ENCODE assay signal across 15 cellular contexts in the genomic region with DNA sequence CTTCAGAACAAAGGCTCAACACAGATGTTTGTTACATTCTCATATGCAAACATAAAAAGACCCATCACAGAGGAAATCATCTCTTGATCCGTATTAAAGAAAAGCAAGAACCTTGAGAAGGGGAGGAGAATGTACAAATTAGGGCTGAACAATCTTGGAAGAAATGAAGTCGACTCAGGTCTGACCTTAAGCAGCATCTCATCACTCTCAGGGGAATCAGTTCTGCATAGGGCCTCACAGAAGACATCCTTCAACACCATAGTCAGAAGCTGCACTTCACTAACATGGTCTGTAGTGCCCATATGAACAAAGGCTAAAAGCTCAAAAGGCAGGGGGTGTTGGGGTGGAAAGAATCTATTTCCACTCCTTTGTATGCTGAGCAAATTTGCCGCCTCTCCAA. TPM values are rescaled to one million over a fixed set of nuclear protein-coding genes. Genes with fewer than 3 reads are reported as not detected.
DNase-seq lines count a peak whose midpoint lies in the region; ATAC-seq lines count a peak whose summit lies in the region.
"Had no signal": no experiment of that assay in that cellular context is flagged by ENCODE, and none has a peak within 500 bp of the region (broad histone marks: within the 10 kb centered on the region; RNA-seq: fewer than 3 reads in every experiment).

No MANE protein-coding gene starts in this region.

- peaks cover 0 to 3% of the 10 kb centered on the region in 2 donors for H3K9me3 Mint-ChIP-seq in activated T-cell treated with anti-CD3 and anti-CD28 coated beads, Interleukin-2, amount 50 U/mL, for 72 hours
- H3K9me3 Mint-ChIP-seq in activated naive CD8-positive, alpha-beta T cell treated with anti-CD3 and anti-CD28 coated beads, Interleukin-2, amount 50 U/mL, for 24 hours = no peaks in the 10 kb centered on the region
- H3K9me3 Mint-ChIP-seq in CD8-positive, alpha-beta memory T cell = peaks cover 0 to 2% (median 0%) of the 10 kb centered on the region in 5 donors
- H3K9me3 Mint-ChIP-seq: stimulated activated effector memory CD8-positive, alpha-beta T cell treated with anti-CD3 and anti-CD28 coated beads, Interleukin-12 subunit alpha, Interleukin-12 subunit beta, amount 100 ng/mL, for 72 hours had no signal

- no peak overlapping the region for H4K91ac ChIP-seq in mesenchymal stem cell (ENCODE audit: low read length)

- H2AFZ ChIP-seq in mesenchymal stem cell (ENCODE audit: low read depth, low read length) = no peak overlapping the region

- WGBS in mesenchymal stem cell = 87% methylated on average over 3 of the region's 3 CpGs

- H3K4me3 ChIP-seq in mesenchymal stem cell (ENCODE audit: insufficient read depth in 1 of 2, low read depth in 1 of 2, low read length in 2 of 2) = no peak overlapping the region
- no peak overlapping the region for H3K4me3 ChIP-seq in CD8-positive, alpha-beta memory T cell (ENCODE audit: low read length)
- H3K4me3 ChIP-seq: A549, body of pancreas had no signal

- H3K36me3 ChIP-seq in mesenchymal stem cell (ENCODE audit: control insufficient read depth in 1 of 2, insufficient read depth in 2 of 2, low read depth in 1 of 2, low read length in 2 of 2) = no peaks in the 10 kb centered on the region
- H3K36me3 ChIP-seq in CD8-positive, alpha-beta memory T cell (ENCODE audit: insufficient read depth, low read length) = no peaks in the 10 kb centered on the region

- no peak overlapping the region for H4K8ac ChIP-seq in mesenchymal stem cell (ENCODE audit: low read length)

- no peak overlapping the region for H3K18ac ChIP-seq in mesenchymal stem cell (ENCODE audit: low read depth in 1 of 2, low read length in 2 of 2)

- H3K27ac Mint-ChIP-seq in activated T-cell treated with anti-CD3 and anti-CD28 coated beads, Interleukin-2, amount 50 U/mL, for 72 hours = no peak overlapping the region
- H3K27ac Mint-ChIP-seq in activated naive CD8-positive, alpha-beta T cell treated with anti-CD3 and anti-CD28 coated beads, Interleukin-2, amount 50 U/mL, for 24 hours = no peak overlapping the region
- H3K27ac Mint-ChIP-seq in CD8-positive, alpha-beta memory T cell = peak overlapping the region in 3 of 8 donors; percentile 15 to 78 (median 66)
- H3K27ac Mint-ChIP-seq: stimulated activated effector memory CD8-positive, alpha-beta T cell treated with anti-CD3 and anti-CD28 coated beads, Interleukin-12 subunit alpha, Interleukin-12 subunit beta, amount 100 ng/mL, for 72 hours had no signal

- H3K4me1 Mint-ChIP-seq in activated T-cell treated with anti-CD3 and anti-CD28 coated beads, Interleukin-2, amount 50 U/mL, for 72 hours (ENCODE audit: low read depth) = peaks cover 89% of the 10 kb centered on the region
- peaks cover 87% of the 10 kb centered on the region for H3K4me1 Mint-ChIP-seq in activated naive CD8-positive, alpha-beta T cell treated with anti-CD3 and anti-CD28 coated beads, Interleukin-2, amount 50 U/mL, for 24 hours
- peaks cover 20 to 55% (median 31%) of the 10 kb centered on the region in 3 donors for H3K4me1 Mint-ChIP-seq in CD8-positive, alpha-beta memory T cell

- no peak overlapping the region for H2BK15ac ChIP-seq in mesenchymal stem cell (ENCODE audit: low read depth, poor library complexity, severe bottlenecking)

- peak overlapping the region; percentile 26 for H2AK5ac ChIP-seq in mesenchymal stem cell (ENCODE audit: low read length, severe bottlenecking)

- peaks cover 9% of the 10 kb centered on the region in 2 donors for H3K36me3 Mint-ChIP-seq in activated T-cell treated with anti-CD3 and anti-CD28 coated beads, Interleukin-2, amount 50 U/mL, for 72 hours (ENCODE audit: insufficient read depth in 2 of 2)
- peaks cover 2% of the 10 kb centered on the region for H3K36me3 Mint-ChIP-seq in activated naive CD8-positive, alpha-beta T cell treated with anti-CD3 and anti-CD28 coated beads, Interleukin-2, amount 50 U/mL, for 24 hours (ENCODE audit: low read depth)
- H3K36me3 Mint-ChIP-seq in CD8-positive, alpha-beta memory T cell = no peaks in the 10 kb centered on the region
- H3K36me3 Mint-ChIP-seq: stimulated activated effector memory CD8-positive, alpha-beta T cell treated with anti-CD3 and anti-CD28 coated beads, Interleukin-12 subunit alpha, Interleukin-12 subunit beta, amount 100 ng/mL, for 72 hours had no signal

- ATAC-seq in activated T-cell treated with anti-CD3 and anti-CD28 coated beads, Interleukin-2, amount 50 U/mL, for 72 hours (replicated peaks in 1 of 2) = no peak
- ATAC-seq in activated naive CD8-positive, alpha-beta T cell treated with anti-CD3 and anti-CD28 coated beads, Interleukin-2, amount 50 U/mL, for 24 hours = peak; percentile 48
- peak; percentile 44 for ATAC-seq in stimulated activated naive CD8-positive, alpha-beta T cell treated with anti-CD3 and anti-CD28 coated beads, Interleukin-15, Interleukin-2, amounts not matched to agents 100 U/mL and 50 U/mL, for 24 hours
- ATAC-seq in HG02885 (IDR thresholded peaks at IDR 0.05; ENCODE audit: poor library complexity, unreplicated experiment) = no peak
- ATAC-seq: body of pancreas; stimulated activated effector memory CD8-positive, alpha-beta T cell treated with anti-CD3 and anti-CD28 coated beads, Interleukin-12 subunit alpha, Interleukin-12 subunit beta, amount 100 ng/mL, for 72 hours had no signal

- DNase-seq in activated T-cell treated with anti-CD3 and anti-CD28 coated beads, Interleukin-2, amount 50 U/mL, for 72 hours = no peak
- DNase-seq in activated T-cell treated with anti-CD3 and anti-CD28 coated beads, Interleukin-2, amount 50 U/mL, for 1 hour = no peak
- no peak for DNase-seq in activated naive CD8-positive, alpha-beta T cell treated with anti-CD3 and anti-CD28 coated beads, Interleukin-2, amount 50 U/mL, for 24 hours
- DNase-seq in mesenchymal stem cell (no peak), NCI-H146 treated with DMSO at 0.1 percent for 48 hours (lab: John Stamatoyannopoulos, UW; ENCODE audit: unreplicated experiment) (no peak)
- no peak for DNase-seq in stimulated activated naive CD8-positive, alpha-beta T cell treated with anti-CD3 and anti-CD28 coated beads, Interleukin-15, Interleukin-2, amounts not matched to agents 100 U/mL and 50 U/mL, for 24 hours
- no peak for DNase-seq in CD8-positive, alpha-beta memory T cell
- DNase-seq: activated effector memory CD4-positive, alpha-beta T cell treated with anti-CD3 and anti-CD28 coated beads, Interleukin-2, amount 50 U/mL, for 16 hours; body of pancreas; KBM-7; SW 1271 had no signal

- H3K4me3 Mint-ChIP-seq in activated T-cell treated with anti-CD3 and anti-CD28 coated beads, Interleukin-2, amount 50 U/mL, for 72 hours = peak overlapping the region; percentile 48 to 78
- no peak overlapping the region for H3K4me3 Mint-ChIP-seq in activated naive CD8-positive, alpha-beta T cell treated with anti-CD3 and anti-CD28 coated beads, Interleukin-2, amount 50 U/mL, for 24 hours
- H3K4me3 Mint-ChIP-seq in CD8-positive, alpha-beta memory T cell = no peak overlapping the region
- H3K4me3 Mint-ChIP-seq: stimulated activated effector memory CD8-positive, alpha-beta T cell treated with anti-CD3 and anti-CD28 coated beads, Interleukin-12 subunit alpha, Interleukin-12 subunit beta, amount 100 ng/mL, for 72 hours had no signal

- no peak overlapping the region for H2BK120ac ChIP-seq in mesenchymal stem cell (ENCODE audit: low read depth, low read length)

- H3K79me1 ChIP-seq in mesenchymal stem cell (replicated peaks; ENCODE audit: low read length, poor library complexity, severe bottlenecking) = no peaks in the 10 kb centered on the region

- H2BK5ac ChIP-seq in mesenchymal stem cell (ENCODE audit: low read depth, low read length, poor library complexity, severe bottlenecking) = no peak overlapping the region

- H3K27me3 Mint-ChIP-seq in activated T-cell treated with anti-CD3 and anti-CD28 coated beads, Interleukin-2, amount 50 U/mL, for 72 hours (ENCODE audit: low read depth) = peaks cover 19% of the 10 kb centered on the region
- no peaks in the 10 kb centered on the region for H3K27me3 Mint-ChIP-seq in activated naive CD8-positive, alpha-beta T cell treated with anti-CD3 and anti-CD28 coated beads, Interleukin-2, amount 50 U/mL, for 24 hours
- peaks cover 2 to 4% of the 10 kb centered on the region in 2 donors for H3K27me3 Mint-ChIP-seq in CD8-positive, alpha-beta memory T cell

- H3K4me1 ChIP-seq in mesenchymal stem cell (ENCODE audit: control insufficient read depth, insufficient read depth, low read depth, low read length) = peaks cover 12% of the 10 kb centered on the region
- peaks cover 60% of the 10 kb centered on the region for H3K4me1 ChIP-seq in CD8-positive, alpha-beta memory T cell (ENCODE audit: insufficient read depth, low read length)
- H3K4me1 ChIP-seq: body of pancreas had no signal

- no peaks in the 10 kb centered on the region for H3K27me3 ChIP-seq in mesenchymal stem cell (ENCODE audit: control insufficient read depth in 1 of 2, insufficient read depth in 1 of 2, low read length in 2 of 2)
- H3K27me3 ChIP-seq in CD8-positive, alpha-beta memory T cell (ENCODE audit: insufficient read depth, low read length, poor library complexity, severe bottlenecking) = no peaks in the 10 kb centered on the region
- H3K27me3 ChIP-seq: body of pancreas had no signal

- H3K4ac ChIP-seq in mesenchymal stem cell (ENCODE audit: low read depth in 1 of 2, low read length in 2 of 2) = no peak overlapping the region

- no peak overlapping the region for H2BK12ac ChIP-seq in mesenchymal stem cell (ENCODE audit: low read length in 2 of 2)

- H3K9me3 ChIP-seq in mesenchymal stem cell (ENCODE audit: control insufficient read depth, low read length) = no peaks in the 10 kb centered on the region
- no peaks in the 10 kb centered on the region for H3K9me3 ChIP-seq in CD8-positive, alpha-beta memory T cell (ENCODE audit: low read length)
- H3K9me3 ChIP-seq: A549, body of pancreas had no signal

- no peak overlapping the region for H3K14ac ChIP-seq in mesenchymal stem cell (ENCODE audit: low read length in 2 of 2)

- H3K23ac ChIP-seq in mesenchymal stem cell (ENCODE audit: low read length in 2 of 2) = no peak overlapping the region

- no peak overlapping the region for H3K9ac ChIP-seq in mesenchymal stem cell (ENCODE audit: low read length)

- no peak overlapping the region for H3K27ac ChIP-seq in mesenchymal stem cell (ENCODE audit: low read length, poor library complexity, severe bottlenecking)
- no peak overlapping the region for H3K27ac ChIP-seq in CD8-positive, alpha-beta memory T cell (ENCODE audit: low read depth, low read length)
- H3K27ac ChIP-seq: body of pancreas, HL-60 had no signal

- POLR2A ChIA-PET in CD8-positive, alpha-beta memory T cell (lab: Charles Lee) = no interaction called here

- H3K4me2 ChIP-seq in mesenchymal stem cell (ENCODE audit: low read length, poor library complexity, severe bottlenecking) = no peak overlapping the region

- CTCF ChIA-PET in CD8-positive, alpha-beta memory T cell (lab: Charles Lee) = no interaction called here

RNA-seq across cellular contexts. Expression of a gene that starts 10.2 kb away (rescaled TPM):
- total RNA-seq in activated T-cell treated with anti-CD3 and anti-CD28 coated beads, Interleukin-2, amount 50 U/mL, for 72 hours = 10 to 100 TPM; 31.2 to 43.4 TPM
- 31.0 TPM for polyA plus RNA-seq in mesenchymal stem cell (2013, experiment 1 of 2)
- polyA plus RNA-seq in mesenchymal stem cell (2013, experiment 2 of 2) = 28.9 TPM
- 10 to 100 TPM in 1 of 2 experiments, 1 to 10 TPM in 1; 6.7 to 12.1 TPM for total RNA-seq in CD8-positive, alpha-beta memory T cell
- 6.4 TPM for polyA plus RNA-seq in CD8-positive, alpha-beta memory T cell

Comparison
In these comparisons a context has a peak if more than half of its experiments do, and no peak if none do; other contexts are left out.
1. ATAC-seq: peak in activated naive CD8-positive, alpha-beta T cell treated with anti-CD3 and anti-CD28 coated beads, Interleukin-2, amount 50 U/mL, for 24 hours (single experiment) and stimulated activated naive CD8-positive, alpha-beta T cell treated with anti-CD3 and anti-CD28 coated beads, Interleukin-15, Interleukin-2, amounts not matched to agents 100 U/mL and 50 U/mL, for 24 hours (single experiment); none in activated T-cell treated with anti-CD3 and anti-CD28 coated beads, Interleukin-2, amount 50 U/mL, for 72 hours (0 of 2) and HG02885 (single experiment).
2. H3K4me3 Mint-ChIP-seq: peak in activated T-cell treated with anti-CD3 and anti-CD28 coated beads, Interleukin-2, amount 50 U/mL, for 72 hours (2 of 2); none in activated naive CD8-positive, alpha-beta T cell treated with anti-CD3 and anti-CD28 coated beads, Interleukin-2, amount 50 U/mL, for 24 hours (single experiment) and CD8-positive, alpha-beta memory T cell (0 of 7).